ENCODE assay signal across 1 cellular context in genomic region chr16:2835638-2836493, GRCh38.
TF ChIP-seq lines count a peak whose summit lies in the region.

No MANE protein-coding gene starts in this region.

TF ChIP-seq in GM23338, 12 proteins besides CTCF, POLR2A, EP300 and RAD21 (continued from another document):
- TF ChIP-seq ZNF462 (CRISPR knock-in tag; IDR thresholded peaks at IDR 0.05) (no peak), POLR2AphosphoS5 (IDR thresholded peaks at IDR 0.05; ENCODE audit: low read depth) (no peak), EZH2 (IDR thresholded peaks at IDR 0.05; ENCODE audit: low read depth, unreplicated experiment) (no peak), REST (IDR thresholded peaks at IDR 0.05; ENCODE audit: unreplicated experiment) (no peak), ZNF331 (CRISPR knock-in tag; IDR thresholded peaks at IDR 0.05; ENCODE audit: low read depth) (no peak), CREB1 (CRISPR knock-in tag; IDR thresholded peaks at IDR 0.05; ENCODE audit: low read depth) (no peak), JUNB (IDR thresholded peaks at IDR 0.05; ENCODE audit: unreplicated experiment) (no peak), ETS1 (IDR thresholded peaks at IDR 0.05) (no peak), ZNF114 (CRISPR knock-in tag; IDR thresholded peaks at IDR 0.05) (no peak)
TF ChIP-seq in GM23338: peak in this region for 0.
